Comparison of ENCODE assay signal across 36 cellular contexts in genomic region chr2:11239147-11239546, GRCh38.
"Had no signal": no experiment of that assay in that cellular context is flagged by ENCODE, and none has a peak within 500 bp of the region (broad histone marks: within the 10 kb centered on the region; RNA-seq: fewer than 3 reads in every experiment).

No MANE protein-coding gene starts in this region.

- DNase-seq: activated B cell treated with CpG ODN at 0.5 μM for 24 hours; activated CD4-positive, alpha-beta T cell treated with anti-CD3 and anti-CD28 coated beads for 48 hours; activated CD4-positive, alpha-beta T cell treated with anti-CD3 and anti-CD28 coated beads, Interleukin-2, amount 50 U/mL, for 1 hour; activated CD4-positive, alpha-beta T cell treated with anti-CD3 and anti-CD28 coated beads, Interleukin-2, amount 50 U/mL, for 48 hours; activated CD8-positive, alpha-beta memory T cell treated with anti-CD3 and anti-CD28 coated beads for 24 hours; activated CD8-positive, alpha-beta T cell treated with anti-CD3 and anti-CD28 coated beads for 36 hours; activated effector memory CD4-positive, alpha-beta T cell treated with Interleukin-2 at 50 U/mL for 16 hours; activated gamma-delta T cell treated with Interleukin-2 at 50 U/mL for 16 hours; activated naive CD4-positive, alpha-beta T cell treated with Interleukin-2 at 50 U/mL for 16 hours; activated naive CD8-positive, alpha-beta T cell treated with anti-CD3 and anti-CD28 coated beads for 36 hours; activated naive CD8-positive, alpha-beta T cell treated with anti-CD3 and anti-CD28 coated beads, Interleukin-2, amount 50 U/mL, for 24 hours; activated T-cell treated with anti-CD3 and anti-CD28 coated beads, Interleukin-2, amount 50 U/mL, for 4 hours; adrenal gland; amygdala; aorta; body of pancreas; caudate nucleus; cortex of kidney; dermis blood vessel endothelial cell; effector CD4-positive, alpha-beta T cell; effector memory CD8-positive, alpha-beta T cell; erythroblast; foreskin keratinocyte; gastrocnemius medialis; glutamatergic neuron; heart left ventricle; T-helper 1 cell; T-helper 17 cell; T1000; WERI-Rb-1 had no signal

- H3K9me3 Mint-ChIP-seq: activated B cell treated with CpG ODN at 0.5 μM for 24 hours; activated CD8-positive, alpha-beta T cell treated with anti-CD3 and anti-CD28 coated beads for 36 hours; activated naive CD4-positive, alpha-beta T cell treated with anti-CD3 and anti-CD28 coated beads, Interleukin-2, amount 50 U/mL, for 24 hours; activated naive CD8-positive, alpha-beta T cell treated with anti-CD3 and anti-CD28 coated beads, Interleukin-2, amount 50 U/mL, for 24 hours; activated T-cell treated with anti-CD3 and anti-CD28 coated beads, Interleukin-2, amount 50 U/mL, for 4 hours; activated T-helper 17 cell treated with anti-CD3 and anti-CD28 coated beads, Interleukin-2, amount 50 U/mL, for 72 hours; effector memory CD8-positive, alpha-beta T cell; T-helper 2 cell treated with Interferon-gamma antibody and Interleukin-4, amounts not matched to agents 5 μg/mL and 100 μg/mL, for 36 hours had no signal

- FAIRE-seq: colon had no signal

- H3K36me3 ChIP-seq: adrenal gland, gastrocnemius medialis had no signal

- ATAC-seq: activated CD4-positive, CD25-positive, alpha-beta regulatory T cell treated with anti-CD3 and anti-CD28 coated beads, Interleukin-2, amount 50 U/mL, for 24 hours; activated CD8-positive, alpha-beta T cell treated with anti-CD3 and anti-CD28 coated beads for 36 hours; activated T-cell treated with anti-CD3 and anti-CD28 coated beads, Interleukin-2, amount 50 U/mL, for 4 hours; activated T-helper 17 cell treated with anti-CD3 and anti-CD28 coated beads, Interleukin-2, amount 50 U/mL, for 72 hours; body of pancreas; effector memory CD8-positive, alpha-beta T cell; gastrocnemius medialis; T-helper 17 cell had no signal

- H3K27ac Mint-ChIP-seq: activated B cell treated with CpG ODN at 0.5 μM for 24 hours; activated CD8-positive, alpha-beta T cell treated with anti-CD3 and anti-CD28 coated beads for 36 hours; activated naive CD4-positive, alpha-beta T cell treated with anti-CD3 and anti-CD28 coated beads, Interleukin-2, amount 50 U/mL, for 24 hours; activated naive CD8-positive, alpha-beta T cell treated with anti-CD3 and anti-CD28 coated beads for 36 hours; activated naive CD8-positive, alpha-beta T cell treated with anti-CD3 and anti-CD28 coated beads, Interleukin-2, amount 50 U/mL, for 24 hours; activated T-helper 17 cell treated with anti-CD3 and anti-CD28 coated beads, Interleukin-2, amount 50 U/mL, for 72 hours; T-helper 17 cell; T-helper 2 cell treated with Interferon-gamma antibody and Interleukin-4, amounts not matched to agents 5 μg/mL and 100 μg/mL, for 36 hours had no signal

- H3K27me3 ChIP-seq: adrenal gland, body of pancreas, esophagus muscularis mucosa, foreskin keratinocyte, gastrocnemius medialis, heart left ventricle had no signal

- H3K9me3 ChIP-seq: adrenal gland, body of pancreas, esophagus muscularis mucosa, gastrocnemius medialis, heart left ventricle had no signal

- H3K4me3 Mint-ChIP-seq: activated B cell treated with CpG ODN at 0.5 μM for 24 hours; activated CD8-positive, alpha-beta T cell treated with anti-CD3 and anti-CD28 coated beads for 36 hours; activated naive CD4-positive, alpha-beta T cell treated with anti-CD3 and anti-CD28 coated beads, Interleukin-2, amount 50 U/mL, for 24 hours; activated naive CD8-positive, alpha-beta T cell treated with anti-CD3 and anti-CD28 coated beads for 36 hours; activated naive CD8-positive, alpha-beta T cell treated with anti-CD3 and anti-CD28 coated beads, Interleukin-2, amount 50 U/mL, for 24 hours; activated T-cell treated with anti-CD3 and anti-CD28 coated beads, Interleukin-2, amount 50 U/mL, for 4 hours; activated T-helper 17 cell treated with anti-CD3 and anti-CD28 coated beads, Interleukin-2, amount 50 U/mL, for 72 hours; effector memory CD8-positive, alpha-beta T cell; T-helper 17 cell; T-helper 2 cell treated with Interferon-gamma antibody and Interleukin-4, amounts not matched to agents 5 μg/mL and 100 μg/mL, for 36 hours had no signal

- H3K4me3 ChIP-seq: adrenal gland, body of pancreas, esophagus muscularis mucosa, gastrocnemius medialis, heart left ventricle had no signal

- H3K27ac ChIP-seq: adrenal gland, body of pancreas, esophagus muscularis mucosa, foreskin keratinocyte, WERI-Rb-1 had no signal
